Comparison of ENCODE assay signal across 16 cellular contexts in genomic region chr12:115223322-115223721, GRCh38.
DNase-seq lines count a peak whose midpoint lies in the region; ATAC-seq and TF ChIP-seq lines count a peak whose summit lies in the region.
"Had no signal": no experiment of that assay in that cellular context is flagged by ENCODE, and none has a peak within 500 bp of the region (broad histone marks: within the 10 kb centered on the region; RNA-seq: fewer than 3 reads in every experiment).

No MANE protein-coding gene starts in this region.

- ATAC-seq in left ventricle myocardium superior: peak; percentile 45
- no peak for ATAC-seq in left cardiac atrium
- peak; percentile 75 for ATAC-seq in SK-N-SH treated with all-trans-retinoic acid at 6 μM for 48 hours
- no peak for ATAC-seq in GM18868 (IDR thresholded peaks at IDR 0.05; ENCODE audit: unreplicated experiment)
- ATAC-seq: activated CD4-positive, CD25-positive, alpha-beta regulatory T cell treated with anti-CD3 and anti-CD28 coated beads, Interleukin-2, amount 50 U/mL, for 24 hours; left colon had no signal

- intact Hi-C loops in left ventricle myocardium superior (cut with micrococcal nuclease) (no loop called here), left cardiac atrium (cut with DNase I) (no loop called here)

- DNase-seq in left ventricle myocardium superior (no peak), left cardiac atrium (no peak), foreskin fibroblast (peak; percentile 64 to 84), ureter (ENCODE audit: low spot score) (peak; percentile 59), GM10248 (ENCODE audit: extremely low spot score) (no peak), middle frontal gyrus (ENCODE audit: extremely low spot score, low spot score) (no peak)
- DNase-seq: activated T-cell treated with anti-CD3 and anti-CD28 coated beads, Interleukin-2, amount 50 U/mL, for 48 hours; AML-193; esophagus squamous epithelium; left colon; nucleus accumbens; SHP77 treated with DMSO at 0.1 percent for 48 hours; substantia nigra had no signal

- TF ChIP-seq CTCF in foreskin fibroblast (IDR thresholded peaks at IDR 0.05; ENCODE audit: low read depth, low read length) (no peak), GM10248 (IDR thresholded peaks at IDR 0.05; ENCODE audit: control extremely low read depth, extremely low read depth, low read depth, missing control alignments) (no peak)

- H3K4me3 ChIP-seq in foreskin fibroblast (ENCODE audit: low read depth in 1 of 2, low read length in 2 of 2): no peak overlapping the region
- H3K4me3 ChIP-seq: esophagus squamous epithelium had no signal

- CTCF ChIA-PET in GM10248 (lab: Yijun Ruan, JAX): interaction anchor here (0.7 kb wide), 1 partner anchor 14 kb away, joined by 3 read pairs; no protein-coding TSS in a partner anchor

- POLR2A ChIA-PET in GM10248 (lab: Yijun Ruan, JAX): no interaction called here

TF ChIP-seq in SK-N-SH treated with all-trans-retinoic acid at 6 μM for 48 hours, 23 proteins besides CTCF, POLR2A, EP300 and RAD21:
- no peak for TF ChIP-seq ZNF8 (CRISPR knock-in tag; IDR thresholded peaks at IDR 0.05)
- TF ChIP-seq ISL1 (CRISPR knock-in tag; IDR thresholded peaks at IDR 0.05): peak; percentile 13; the same call in 1 of the 2 replicates
- TF ChIP-seq PPARA (CRISPR knock-in tag; IDR thresholded peaks at IDR 0.05; ENCODE audit: borderline replicate concordance): no peak
- TF ChIP-seq ZNF565 (CRISPR knock-in tag; conservative IDR thresholded peaks at IDR 0.05; ENCODE audit: low read depth): no peak
TF ChIP-seq in SK-N-SH treated with all-trans-retinoic acid at 6 μM for 48 hours: peak in this region for 1.

Comparison
In these comparisons a context has a peak if more than half of its experiments do, and no peak if none do; other contexts are left out.
1. ATAC-seq: peak in left ventricle myocardium superior (single experiment) and SK-N-SH treated with all-trans-retinoic acid at 6 μM for 48 hours (single experiment); none in left cardiac atrium (0 of 2) and GM18868 (single experiment).
2. DNase-seq: peak in foreskin fibroblast (2 of 2) and ureter (single experiment); none in left ventricle myocardium superior (single experiment), left cardiac atrium (single experiment), GM10248 (single experiment) and middle frontal gyrus (single experiment).